ENCODE assay signal across 12 cellular contexts in the genomic region with DNA sequence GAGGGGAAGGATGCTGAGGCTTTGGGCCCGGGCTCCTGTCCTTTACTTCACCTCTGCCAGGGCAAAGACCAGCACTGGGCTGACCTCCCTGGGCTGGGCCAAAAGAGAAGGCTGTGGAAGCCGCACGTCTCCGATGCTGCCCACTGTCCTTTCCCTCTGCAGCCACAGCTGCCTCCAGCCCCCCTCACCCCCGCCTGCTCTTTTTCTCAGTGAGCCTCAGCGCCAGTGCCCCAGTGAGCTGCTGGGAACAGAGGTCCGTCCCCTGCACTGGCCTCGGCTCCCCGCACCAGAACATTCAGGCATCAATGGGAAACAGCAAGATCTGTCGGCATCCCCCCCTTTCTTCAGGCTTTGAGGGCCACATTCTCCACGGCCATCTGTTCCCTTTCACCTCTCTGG.
DNase-seq lines count a peak whose midpoint lies in the region; ATAC-seq, FAIRE-seq and TF ChIP-seq lines count a peak whose summit lies in the region.
"Had no signal": no experiment of that assay in that cellular context is flagged by ENCODE, and none has a peak within 500 bp of the region (broad histone marks: within the 10 kb centered on the region; RNA-seq: fewer than 3 reads in every experiment).

No MANE protein-coding gene starts in this region.

- CTCF ChIA-PET in WTC11 (lab: Charles Lee) (no interaction called here), RWPE1 (lab: Yijun Ruan, JAX) (no interaction called here)

- H3K9ac ChIP-seq in fibroblast of lung (ENCODE audit: insufficient read depth, low read length): no peak overlapping the region

- TF ChIP-seq CTCF in WTC11 (IDR thresholded peaks at IDR 0.05): no peak
- TF ChIP-seq CTCF in fibroblast of lung (conservative IDR thresholded peaks at IDR 0.05 in 1 of 2, IDR thresholded peaks at IDR 0.05 in 1 of 2; ENCODE audit: low read depth in 1 of 2, low read length in 2 of 2): no peak
- TF ChIP-seq CTCF in testis (IDR thresholded peaks at IDR 0.05): no peak
- no peak for TF ChIP-seq CTCF in RWPE1 (conservative IDR thresholded peaks at IDR 0.05; ENCODE audit: low read depth)

- peak overlapping the region; percentile 20 for H3K4me2 ChIP-seq in fibroblast of lung (ENCODE audit: extremely low read depth, insufficient read depth, low read length)

- H3K4me1 Mint-ChIP-seq in WTC11 (peaks cover 36% of the 10 kb centered on the region), naive B cell (peaks cover 63 to 69% (median 63%) of the 10 kb centered on the region in 3 donors)

- no peaks in the 10 kb centered on the region for H3K79me2 ChIP-seq in fibroblast of lung (ENCODE audit: control insufficient read depth, insufficient read depth, low read length)

- H3K4me3 Mint-ChIP-seq in WTC11 (no peak overlapping the region), naive B cell (peak overlapping the region in 1 of 8 donors; percentile 65)
- H3K4me3 Mint-ChIP-seq: T-helper 2 cell treated with Interferon-gamma antibody and Interleukin-4, amounts not matched to agents 5 μg/mL and 100 μg/mL, for 36 hours had no signal

- H3K27ac Mint-ChIP-seq in WTC11 (0 out of 2 replicates have a peak overlapping the region, but pooled peaks have one; percentile 1), naive B cell (peak overlapping the region in 5 of 6 donors; percentile 9 to 86 (median 64))
- H3K27ac Mint-ChIP-seq: T-helper 2 cell treated with Interferon-gamma antibody and Interleukin-4, amounts not matched to agents 5 μg/mL and 100 μg/mL, for 36 hours had no signal

- no peak for TF ChIP-seq POLR2A in testis (IDR thresholded peaks at IDR 0.05)
- TF ChIP-seq POLR2A in GM12892 (IDR thresholded peaks at IDR 0.05; ENCODE audit: low read depth, low read length): no peak

- H3K4me3 ChIP-seq in fibroblast of lung (replicated peaks in 1 of 4; ENCODE audit: control extremely low read depth in 1 of 4, insufficient read depth in 1 of 4, low read depth in 3 of 4, low read length in 4 of 4) (no peak overlapping the region), testis (no peak overlapping the region)

- H3K9me3 ChIP-seq in fibroblast of lung (ENCODE audit: control insufficient read depth, insufficient read depth, low read depth, low read length) (no peaks in the 10 kb centered on the region), testis (no peaks in the 10 kb centered on the region)

- H3K36me3 Mint-ChIP-seq in WTC11 (no peaks in the 10 kb centered on the region), naive B cell (peaks cover 0 to 9% of the 10 kb centered on the region in 2 donors)

- H3K4me1 ChIP-seq in fibroblast of lung (ENCODE audit: control insufficient read depth, extremely low read depth, insufficient read depth, low read length) (peaks cover 34% of the 10 kb centered on the region), testis (peaks cover 52% of the 10 kb centered on the region)

- intact Hi-C loops in testis (cut with DNase I; ENCODE audit: low total_unique reads): no loop called here

- H3K9me3 Mint-ChIP-seq in WTC11: peaks cover 9% of the 10 kb centered on the region
- H3K9me3 Mint-ChIP-seq in naive B cell: no peaks in the 10 kb centered on the region
- H3K9me3 Mint-ChIP-seq: T-helper 2 cell treated with Interferon-gamma antibody and Interleukin-4, amounts not matched to agents 5 μg/mL and 100 μg/mL, for 36 hours had no signal

- POLR2A ChIA-PET in WTC11 (lab: Charles Lee) (no interaction called here), RWPE1 (lab: Yijun Ruan, JAX; ENCODE audit: low non-redundant PET) (no interaction called here)

- peak; percentile 69 for ATAC-seq in WTC11
- ATAC-seq in naive B cell (ENCODE audit: low read depth in 2 of 2): no peak
- no peak for ATAC-seq in HG02981 (IDR thresholded peaks at IDR 0.05; ENCODE audit: unreplicated experiment)
- ATAC-seq in GM19023 (IDR thresholded peaks at IDR 0.05; ENCODE audit: unreplicated experiment): no peak

- no peak for FAIRE-seq in GM12892 (lab: Jason Lieb, UNC)
- FAIRE-seq: islet of Langerhans had no signal

- no peak overlapping the region for H3K27ac ChIP-seq in fibroblast of lung (ENCODE audit: insufficient read depth, low read length)
- H3K27ac ChIP-seq in testis: peak overlapping the region; percentile 60 to 75
- no peak overlapping the region for H3K27ac ChIP-seq in RWPE1

- WGBS in testis, 2 donors: 45 to 57% methylated on average over 10 to 11 of the region's 11 CpGs

- no peaks in the 10 kb centered on the region for H4K20me1 ChIP-seq in fibroblast of lung (ENCODE audit: control insufficient read depth, extremely low read depth, insufficient read depth, low read length)

- H2AFZ ChIP-seq in fibroblast of lung (ENCODE audit: low read length): no peak overlapping the region

- H3K27me3 ChIP-seq in fibroblast of lung (ENCODE audit: control insufficient read depth, insufficient read depth, low read length) (no peaks in the 10 kb centered on the region), testis (no peaks in the 10 kb centered on the region)

- H3K27me3 Mint-ChIP-seq in WTC11 (ENCODE audit: low read depth) (no peaks in the 10 kb centered on the region), naive B cell (no peaks in the 10 kb centered on the region)
- H3K27me3 Mint-ChIP-seq: progenitor cell of endocrine pancreas had no signal

- peak; percentile 25 for DNase-seq in WTC11 (ENCODE audit: low spot score)
- no peak for DNase-seq in fibroblast of lung (ENCODE audit: low read depth in 2 of 2)
- no peak for DNase-seq in naive B cell
- no peak for DNase-seq in testis
- no peak for DNase-seq in RWPE1 (ENCODE audit: low spot score)
- DNase-seq in GM12892 (ENCODE audit: insufficient read length): no peak
- DNase-seq: NCI-H2081 treated with DMSO at 0.1 percent for 48 hours had no signal

- H3K36me3 ChIP-seq in fibroblast of lung (ENCODE audit: control insufficient read depth, insufficient read depth, low read length) (no peaks in the 10 kb centered on the region), testis (ENCODE audit: low read depth, missing control alignments) (no peaks in the 10 kb centered on the region)

TF ChIP-seq in WTC11, 78 proteins besides CTCF, POLR2A, EP300 and RAD21:
- TF ChIP-seq TP53 (CRISPR knock-in tag; IDR thresholded peaks at IDR 0.05) (no peak), FOXP1 (CRISPR knock-in tag; IDR thresholded peaks at IDR 0.05; ENCODE audit: borderline replicate concordance) (no peak)
- TF ChIP-seq, protein P1, sequence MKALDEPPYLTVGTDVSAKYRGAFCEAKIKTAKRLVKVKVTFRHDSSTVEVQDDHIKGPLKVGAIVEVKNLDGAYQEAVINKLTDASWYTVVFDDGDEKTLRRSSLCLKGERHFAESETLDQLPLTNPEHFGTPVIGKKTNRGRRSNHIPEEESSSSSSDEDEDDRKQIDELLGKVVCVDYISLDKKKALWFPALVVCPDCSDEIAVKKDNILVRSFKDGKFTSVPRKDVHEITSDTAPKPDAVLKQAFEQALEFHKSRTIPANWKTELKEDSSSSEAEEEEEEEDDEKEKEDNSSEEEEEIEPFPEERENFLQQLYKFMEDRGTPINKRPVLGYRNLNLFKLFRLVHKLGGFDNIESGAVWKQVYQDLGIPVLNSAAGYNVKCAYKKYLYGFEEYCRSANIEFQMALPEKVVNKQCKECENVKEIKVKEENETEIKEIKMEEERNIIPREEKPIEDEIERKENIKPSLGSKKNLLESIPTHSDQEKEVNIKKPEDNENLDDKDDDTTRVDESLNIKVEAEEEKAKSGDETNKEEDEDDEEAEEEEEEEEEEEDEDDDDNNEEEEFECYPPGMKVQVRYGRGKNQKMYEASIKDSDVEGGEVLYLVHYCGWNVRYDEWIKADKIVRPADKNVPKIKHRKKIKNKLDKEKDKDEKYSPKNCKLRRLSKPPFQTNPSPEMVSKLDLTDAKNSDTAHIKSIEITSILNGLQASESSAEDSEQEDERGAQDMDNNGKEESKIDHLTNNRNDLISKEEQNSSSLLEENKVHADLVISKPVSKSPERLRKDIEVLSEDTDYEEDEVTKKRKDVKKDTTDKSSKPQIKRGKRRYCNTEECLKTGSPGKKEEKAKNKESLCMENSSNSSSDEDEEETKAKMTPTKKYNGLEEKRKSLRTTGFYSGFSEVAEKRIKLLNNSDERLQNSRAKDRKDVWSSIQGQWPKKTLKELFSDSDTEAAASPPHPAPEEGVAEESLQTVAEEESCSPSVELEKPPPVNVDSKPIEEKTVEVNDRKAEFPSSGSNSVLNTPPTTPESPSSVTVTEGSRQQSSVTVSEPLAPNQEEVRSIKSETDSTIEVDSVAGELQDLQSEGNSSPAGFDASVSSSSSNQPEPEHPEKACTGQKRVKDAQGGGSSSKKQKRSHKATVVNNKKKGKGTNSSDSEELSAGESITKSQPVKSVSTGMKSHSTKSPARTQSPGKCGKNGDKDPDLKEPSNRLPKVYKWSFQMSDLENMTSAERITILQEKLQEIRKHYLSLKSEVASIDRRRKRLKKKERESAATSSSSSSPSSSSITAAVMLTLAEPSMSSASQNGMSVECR (CRISPR knock-in tag; IDR thresholded peaks at IDR 0.05; ENCODE audit: borderline replicate concordance): no peak
- TF ChIP-seq, protein P2, sequence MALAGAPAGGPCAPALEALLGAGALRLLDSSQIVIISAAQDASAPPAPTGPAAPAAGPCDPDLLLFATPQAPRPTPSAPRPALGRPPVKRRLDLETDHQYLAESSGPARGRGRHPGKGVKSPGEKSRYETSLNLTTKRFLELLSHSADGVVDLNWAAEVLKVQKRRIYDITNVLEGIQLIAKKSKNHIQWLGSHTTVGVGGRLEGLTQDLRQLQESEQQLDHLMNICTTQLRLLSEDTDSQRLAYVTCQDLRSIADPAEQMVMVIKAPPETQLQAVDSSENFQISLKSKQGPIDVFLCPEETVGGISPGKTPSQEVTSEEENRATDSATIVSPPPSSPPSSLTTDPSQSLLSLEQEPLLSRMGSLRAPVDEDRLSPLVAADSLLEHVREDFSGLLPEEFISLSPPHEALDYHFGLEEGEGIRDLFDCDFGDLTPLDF (CRISPR knock-in tag; IDR thresholded peaks at IDR 0.05): no peak

Comparison
In these comparisons a context has a peak if more than half of its experiments do, and no peak if none do; other contexts are left out.
1. H3K27ac ChIP-seq: peak in testis (2 of 2); none in fibroblast of lung (single experiment) and RWPE1 (single experiment).